17 cellular contexts compared by ENCODE assay signal in the genomic region with DNA sequence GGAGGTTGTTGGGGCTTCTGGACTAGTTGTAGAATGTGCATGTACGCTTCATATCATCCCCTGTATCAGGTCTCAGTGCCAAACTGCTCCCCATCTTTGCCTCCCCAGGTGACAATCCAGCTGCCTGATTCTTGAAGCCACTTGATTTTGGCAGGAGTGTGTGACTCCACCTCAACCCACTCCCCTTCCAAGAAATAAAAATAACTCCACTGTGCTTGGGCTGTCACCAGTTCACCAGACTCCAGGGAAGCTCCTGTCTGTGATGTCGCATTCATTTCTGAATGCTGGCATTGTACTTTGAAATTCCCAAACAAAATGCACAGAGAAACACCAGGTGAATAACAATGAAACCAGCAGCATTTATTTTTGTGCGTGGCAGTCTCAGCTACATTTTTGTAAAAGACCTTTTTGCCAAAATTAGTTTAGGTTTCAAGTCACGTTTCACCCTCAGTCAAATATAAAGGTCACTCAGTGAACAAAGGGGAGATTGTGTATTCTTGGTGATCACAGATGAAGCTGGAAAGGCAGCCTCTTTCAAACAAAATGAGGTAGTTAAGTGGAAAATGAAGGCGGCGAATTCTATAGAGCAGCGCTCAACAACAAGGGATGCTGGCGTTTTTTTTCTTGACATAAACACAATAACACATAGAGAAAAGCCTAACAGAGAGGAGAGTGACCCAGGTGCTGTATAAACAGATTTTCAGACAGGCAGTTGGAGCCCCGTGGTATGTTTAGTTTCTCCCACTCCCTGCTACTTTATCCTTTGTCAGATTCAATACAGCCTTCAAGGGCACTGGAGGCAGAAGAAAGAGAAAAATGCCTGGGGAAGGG.
A peak's percentile ranks its signal among the peaks of the same experiment; 100 is the strongest.
DNase-seq lines count a peak whose midpoint lies in the region; ATAC-seq and TF ChIP-seq lines count a peak whose summit lies in the region.
"Had no signal": no experiment of that assay in that cellular context is flagged by ENCODE, and none has a peak within 500 bp of the region (broad histone marks: within the 10 kb centered on the region; RNA-seq: fewer than 3 reads in every experiment).

No MANE protein-coding gene starts in this region.

- peak overlapping the region in 58 of 59 donors; percentile 22 to 92 (median 77) for H3K27ac ChIP-seq in dorsolateral prefrontal cortex

- no peaks in the 10 kb centered on the region for H3K36me3 Mint-ChIP-seq in nephron (ENCODE audit: low read depth)

- H3K4me3 Mint-ChIP-seq in nephron, result no peak overlapping the region
- H3K4me3 Mint-ChIP-seq: dendritic cell treated with granulocyte-macrophage colony-stimulating factor and Interleukin-4, amounts not matched to agents 40 ng/mL and 50 ng/mL, for 4 days; stimulated activated naive CD8-positive, alpha-beta T cell treated with anti-CD3 and anti-CD28 coated beads, Interleukin-15, Interleukin-2, amounts not matched to agents 100 ng/mL and 50 ng/mL, for 24 hours had no signal

- peak; percentile 61 for DNase-seq in COLO829 (ENCODE audit: low spot score)
- DNase-seq in NCI-H1930 (lab: John Stamatoyannopoulos, UW), result peak; percentile 91 to 95
- DNase-seq in dorsolateral prefrontal cortex, result peak in 1 of 10 donors; percentile 17
- DNase-seq in NCI-H446 (lab: John Stamatoyannopoulos, UW), result no peak
- DNase-seq in NCI-H1436 treated with DMSO at 0.1 percent for 48 hours (lab: John Stamatoyannopoulos, UW), result no peak
- DNase-seq: activated CD4-positive, alpha-beta T cell treated with anti-CD3 and anti-CD28 coated beads, Interleukin-2, amount 50 U/mL, for 4 hours; DMS 273 treated with DMSO at 0.1 percent for 48 hours; KBM-7; NCI-H187 treated with DMSO at 0.1 percent for 48 hours; occipital lobe had no signal

- intact Hi-C loops in dorsolateral prefrontal cortex (cut with DNase I), result no loop called here

- peaks cover 8% of the 10 kb centered on the region for H3K4me1 Mint-ChIP-seq in nephron

- ATAC-seq in GM18502 (IDR thresholded peaks at IDR 0.05; ENCODE audit: poor library complexity, unreplicated experiment) (no peak), GM18858 (IDR thresholded peaks at IDR 0.05; ENCODE audit: unreplicated experiment) (no peak)
- ATAC-seq: HCT116 had no signal

- H3K27me3 ChIP-seq in dorsolateral prefrontal cortex, result no peaks in the 10 kb centered on the region

- H3K27me3 Mint-ChIP-seq in nephron (ENCODE audit: low read depth), result no peaks in the 10 kb centered on the region
- H3K27me3 Mint-ChIP-seq: dendritic cell treated with granulocyte-macrophage colony-stimulating factor and Interleukin-4, amounts not matched to agents 40 ng/mL and 50 ng/mL, for 4 days; stimulated activated naive CD8-positive, alpha-beta T cell treated with anti-CD3 and anti-CD28 coated beads, Interleukin-15, Interleukin-2, amounts not matched to agents 100 ng/mL and 50 ng/mL, for 24 hours had no signal

- peak overlapping the region in 2 of 3 experiments; percentile 11 to 12 for H3K27ac Mint-ChIP-seq in nephron
- H3K27ac Mint-ChIP-seq: dendritic cell treated with granulocyte-macrophage colony-stimulating factor and Interleukin-4, amounts not matched to agents 40 ng/mL and 50 ng/mL, for 4 days; stimulated activated naive CD8-positive, alpha-beta T cell treated with anti-CD3 and anti-CD28 coated beads, Interleukin-15, Interleukin-2, amounts not matched to agents 100 ng/mL and 50 ng/mL, for 24 hours had no signal

- no peaks in the 10 kb centered on the region for H3K9me3 Mint-ChIP-seq in nephron

- TF ChIP-seq CTCF in dorsolateral prefrontal cortex (IDR thresholded peaks at IDR 0.05 in 54 of 56, conservative IDR thresholded peaks at IDR 0.05 in 2 of 56; ENCODE audit: low read depth in 1 of 56, partially characterized antibody in 56 of 56) (peak in 3 of 56 donors; percentile 5 to 11 (median 8)), nephron (IDR thresholded peaks at IDR 0.05; ENCODE audit: unreplicated experiment in 3 of 3) (no peak)

- H3K4me3 ChIP-seq in dorsolateral prefrontal cortex, result peak overlapping the region in 57 of 59 donors; percentile 14 to 62 (median 43)
- H3K4me3 ChIP-seq: smooth muscle cell had no signal

Comparison
In these comparisons a context has a peak if more than half of its experiments do, and no peak if none do; other contexts are left out.
1. DNase-seq: peak in COLO829 (single experiment) and NCI-H1930 (2 of 2); none in NCI-H446 (0 of 2) and NCI-H1436 treated with DMSO at 0.1 percent for 48 hours (single experiment).